In genomic region chrX:13076176-13076956, GRCh38 we compare ENCODE assay signal across 12 cellular contexts. TPM values are rescaled to one million over a fixed set of nuclear protein-coding genes. Genes with fewer than 3 reads are reported as not detected.
DNase-seq lines count a peak whose midpoint lies in the region; ATAC-seq, FAIRE-seq and TF ChIP-seq lines count a peak whose summit lies in the region.
"Had no signal": no experiment of that assay in that cellular context is flagged by ENCODE, and none has a peak within 500 bp of the region (broad histone marks: within the 10 kb centered on the region; RNA-seq: fewer than 3 reads in every experiment).

No MANE protein-coding gene starts in this region.

- peak overlapping the region; percentile 49 to 97 (median 84) for H3K27ac Mint-ChIP-seq in naive thymus-derived CD8-positive, alpha-beta T cell
- H3K27ac Mint-ChIP-seq: neural progenitor cell had no signal

- intact Hi-C loops in posterior vena cava (cut with DNase I) = no loop called here
- intact Hi-C loops in PC-9 (cut with micrococcal nuclease; ENCODE audit: unreplicated experiment) = no loop called here

- H3K4me1 Mint-ChIP-seq in naive thymus-derived CD8-positive, alpha-beta T cell = peaks cover 18 to 74% (median 68%) of the 10 kb centered on the region in 4 donors

- CTCF ChIA-PET in PC-9 (lab: Charles Lee) = interaction anchor here (0.6 kb wide), 1 partner anchor 26 kb away, joined by 5 read pairs; no protein-coding TSS in a partner anchor

- no peak overlapping the region for H3K27ac ChIP-seq in PC-9
- H3K27ac ChIP-seq: neural progenitor cell had no signal

- no peak overlapping the region for H3K4me3 ChIP-seq in PC-9
- H3K4me3 ChIP-seq: neural progenitor cell had no signal

- POLR2A ChIA-PET in naive thymus-derived CD8-positive, alpha-beta T cell (lab: Charles Lee) = interaction anchor here (0.6 to 20.9 kb wide), 15 partner anchors 9 to 411 kb away, joined by 3 to 1055 read pairs (median 4); partner anchors contain the start of gene TMSB4X
- POLR2A ChIA-PET in PC-9 (lab: Charles Lee; ENCODE audit: unreplicated experiment) = interaction anchor here (0.6 kb wide), 2 partner anchors 33 to 87 kb away, joined by 5 to 7 read pairs; no protein-coding TSS in a partner anchor

- DNase-seq in RCC 7860 (ENCODE audit: low spot score) (peak; percentile 15), posterior vena cava (ENCODE audit: low spot score) (no peak), PC-9 (no peak)
- no peak for DNase-seq in naive thymus-derived CD8-positive, alpha-beta T cell
- no peak for DNase-seq in activated CD8-positive, alpha-beta memory T cell treated with anti-CD3 and anti-CD28 coated beads, Interleukin-2, amount 50 U/mL, for 48 hours
- DNase-seq: NCI-H2171 had no signal

- no peaks in the 10 kb centered on the region for H4K20me1 ChIP-seq in PC-9 (ENCODE audit: insufficient read depth)

- no peak overlapping the region for H2AFZ ChIP-seq in PC-9
- H2AFZ ChIP-seq: neural progenitor cell had no signal

- ATAC-seq in GM18858 (IDR thresholded peaks at IDR 0.05; ENCODE audit: unreplicated experiment) = peak; percentile 44
- peak; percentile 49 for ATAC-seq in HG02642 (IDR thresholded peaks at IDR 0.05; ENCODE audit: poor library complexity, unreplicated experiment)
- ATAC-seq in naive thymus-derived CD8-positive, alpha-beta T cell = no peak
- no peak for ATAC-seq in GM21528 (IDR thresholded peaks at IDR 0.05; ENCODE audit: low FRiP score, unreplicated experiment)

- no peaks in the 10 kb centered on the region for H3F3A ChIP-seq in PC-9 (ENCODE audit: insufficient read depth, low read depth)

- H3K27me3 Mint-ChIP-seq in naive thymus-derived CD8-positive, alpha-beta T cell = no peaks in the 10 kb centered on the region

- H3K36me3 ChIP-seq in PC-9 (ENCODE audit: low read depth) = no peaks in the 10 kb centered on the region
- H3K36me3 ChIP-seq: neural progenitor cell had no signal

- H3K9me3 ChIP-seq in PC-9 (ENCODE audit: insufficient read depth, low read depth) = no peaks in the 10 kb centered on the region

- H3K27me3 ChIP-seq in PC-9 (ENCODE audit: insufficient read depth, low read depth) = no peaks in the 10 kb centered on the region
- H3K27me3 ChIP-seq: neural progenitor cell had no signal

- BruUV-seq in PC-9 (replicated peaks; lab: Mats Ljungman, UMichigan) = no TSS peak

- no peaks in the 10 kb centered on the region for H3K9me2 ChIP-seq in PC-9 (ENCODE audit: insufficient read depth)

- no peaks in the 10 kb centered on the region for H3K79me2 ChIP-seq in PC-9 (ENCODE audit: low read depth)

- no peak for FAIRE-seq in RCC 7860 (lab: Jason Lieb, UNC)

- peaks cover 0 to 8% (median 0%) of the 10 kb centered on the region in 9 donors for H3K9me3 Mint-ChIP-seq in naive thymus-derived CD8-positive, alpha-beta T cell

- no peak overlapping the region for H3K4me2 ChIP-seq in PC-9
- H3K4me2 ChIP-seq: neural progenitor cell had no signal

- H3K36me3 Mint-ChIP-seq in naive thymus-derived CD8-positive, alpha-beta T cell = peaks cover 0 to 5% (median 0%) of the 10 kb centered on the region in 3 donors
- H3K36me3 Mint-ChIP-seq: neural progenitor cell had no signal

- H3K4me3 Mint-ChIP-seq in naive thymus-derived CD8-positive, alpha-beta T cell = peak overlapping the region in 5 of 10 donors; percentile 11 to 57 (median 30)
- H3K4me3 Mint-ChIP-seq: neural progenitor cell had no signal

- no peak for TF ChIP-seq CTCF in PC-9 (conservative IDR thresholded peaks at IDR 0.05)

- no peaks in the 10 kb centered on the region for H3K4me1 ChIP-seq in PC-9 (replicated peaks; ENCODE audit: insufficient read depth)

RNA-seq across cellular contexts. Expression of gene FAM9C, which starts 31.9 kb away (rescaled TPM):
- not detected for total RNA-seq in naive thymus-derived CD8-positive, alpha-beta T cell
- not detected for polyA plus RNA-seq in naive thymus-derived CD8-positive, alpha-beta T cell
- under 1 TPM in 1 of 2 donors, not detected in 1; 0.19 TPM for total RNA-seq in posterior vena cava
- total RNA-seq in PC-9 (2021) = not detected in 2 replicates
- total RNA-seq: glomerular endothelial cell; T-helper 2 cell treated with Interferon-gamma antibody and Interleukin-4, amounts not matched to agents 100 ng/mL and 5 ng/mL, for 36 hours had no signal

Comparison
In these comparisons a context has a peak if more than half of its experiments do, and no peak if none do; other contexts are left out.
1. ATAC-seq: peak in GM18858 (single experiment) and HG02642 (single experiment); none in naive thymus-derived CD8-positive, alpha-beta T cell (0 of 2) and GM21528 (single experiment).